Comparison of ENCODE assay signal across 17 cellular contexts in genomic region chr1:81433676-81434075, GRCh38.
"Had no signal": no experiment of that assay in that cellular context is flagged by ENCODE, and none has a peak within 500 bp of the region (broad histone marks: within the 10 kb centered on the region; RNA-seq: fewer than 3 reads in every experiment).

No MANE protein-coding gene starts in this region.

- H2AFZ ChIP-seq: neural progenitor cell had no signal

- H3K27me3 ChIP-seq: adrenal gland, ascending aorta, brain microvascular endothelial cell, esophagus muscularis mucosa, gastrocnemius medialis, neural progenitor cell had no signal

- H3K27ac ChIP-seq: ascending aorta, brain microvascular endothelial cell, esophagus muscularis mucosa, neural progenitor cell had no signal

- H3K4me2 ChIP-seq: neural progenitor cell had no signal

- H3K4me1 ChIP-seq: adrenal gland had no signal

- DNase-seq: activated CD4-positive, alpha-beta T cell treated with anti-CD3 and anti-CD28 coated beads, Interleukin-2, amount 50 U/mL, for 4 hours; activated CD8-positive, alpha-beta memory T cell treated with anti-CD3 and anti-CD28 coated beads for 24 hours; activated CD8-positive, alpha-beta memory T cell treated with anti-CD3 and anti-CD28 coated beads, Interleukin-2, amount 50 U/mL, for 4 hours; activated T-cell treated with anti-CD3 and anti-CD28 coated beads, Interleukin-2, amount 50 U/mL, for 24 hours; adrenal gland; brain microvascular endothelial cell; gastrocnemius medialis; naive thymus-derived CD8-positive, alpha-beta T cell; retina; stimulated activated CD4-positive, alpha-beta T cell treated with anti-CD3 and anti-CD28 coated beads, Interleukin-2, amount 100 ng/mL, for 24 hours; T-helper 9 cell had no signal

- H3K9ac ChIP-seq: neural progenitor cell had no signal

- ATAC-seq: activated naive CD4-positive, alpha-beta T cell treated with anti-CD3 and anti-CD28 coated beads, Interleukin-2, amount 50 U/mL, for 72 hours; activated T-helper 17 cell treated with anti-CD3 and anti-CD28 coated beads, Interleukin-2, amount 50 U/mL, for 72 hours; gastrocnemius medialis; naive thymus-derived CD8-positive, alpha-beta T cell; stimulated activated effector memory CD8-positive, alpha-beta T cell treated with anti-CD3 and anti-CD28 coated beads, Interleukin-12 subunit alpha, Interleukin-12 subunit beta, amount 100 ng/mL, for 72 hours had no signal

- H3K9me3 ChIP-seq: adrenal gland, ascending aorta, esophagus muscularis mucosa, gastrocnemius medialis had no signal

- H3K4me3 ChIP-seq: adrenal gland, ascending aorta, esophagus muscularis mucosa, gastrocnemius medialis, neural progenitor cell had no signal

- H3K36me3 ChIP-seq: adrenal gland, ascending aorta, brain microvascular endothelial cell, esophagus muscularis mucosa, gastrocnemius medialis, neural progenitor cell had no signal
